16 cellular contexts compared by ENCODE assay signal in genomic region chr2:135952891-135953290, GRCh38. TPM values are rescaled to one million over a fixed set of nuclear protein-coding genes. Genes with fewer than 3 reads are reported as not detected.
DNase-seq lines count a peak whose midpoint lies in the region; ATAC-seq, FAIRE-seq and TF ChIP-seq lines count a peak whose summit lies in the region.
"Had no signal": no experiment of that assay in that cellular context is flagged by ENCODE, and none has a peak within 500 bp of the region (broad histone marks: within the 10 kb centered on the region; RNA-seq: fewer than 3 reads in every experiment).

No MANE protein-coding gene starts in this region.

- TF ChIP-seq POLR2A in HepG2 (IDR thresholded peaks at IDR 0.05; ENCODE audit: insufficient read depth in 1 of 2, low read depth in 2 of 2, low read length in 2 of 2) (no peak), right lobe of liver (IDR thresholded peaks at IDR 0.05) (no peak)

- H3K4me2 ChIP-seq in HepG2 (ENCODE audit: low read depth, low read length): no peak overlapping the region

- no peak overlapping the region for H2AFZ ChIP-seq in HepG2 (ENCODE audit: low read length)

- H3K4me1 ChIP-seq in HepG2 (ENCODE audit: insufficient read depth, low read length) (no peaks in the 10 kb centered on the region; the same call in 1 of the 2 replicates), right lobe of liver (no peaks in the 10 kb centered on the region)

- H3K36me3 ChIP-seq in HepG2 (replicated peaks in 1 of 2; ENCODE audit: control insufficient read depth in 1 of 2, insufficient read depth in 2 of 2, low read length in 2 of 2) (peaks cover 11 to 45% of the 10 kb centered on the region in 2 experiments), right lobe of liver (no peaks in the 10 kb centered on the region)

- H3K9me3 ChIP-seq in HepG2 (ENCODE audit: low read length) (no peaks in the 10 kb centered on the region), right lobe of liver (no peaks in the 10 kb centered on the region)

- no peak for DNase-seq in HepG2 (ENCODE audit: low spot score)
- no peak for DNase-seq in right lobe of liver
- DNase-seq in NCI-H526 treated with DMSO at 0.1 percent for 48 hours (lab: John Stamatoyannopoulos, UW): peak; percentile 18
- DNase-seq in choroid plexus epithelial cell (ENCODE audit: low read depth): peak; percentile 76
- DNase-seq in HFFc6: no peak
- DNase-seq in activated naive CD4-positive, alpha-beta T cell treated with anti-CD3 and anti-CD28 coated beads for 36 hours: no peak
- DNase-seq in HuH-7 (ENCODE audit: low spot score): no peak
- DNase-seq in glutamatergic neuron: no peak
- DNase-seq: C1 segment of cervical spinal cord, DMS 273 treated with DMSO at 0.1 percent for 48 hours, NCI-H1092 treated with DMSO at 0.1 percent for 48 hours, NCI-H1694, NCI-H510A treated with DMSO at 0.1 percent for 48 hours, SHP77 had no signal

- in situ Hi-C loops in HepG2 (cut with HindIII; ENCODE audit: extremely low pct_ligation_motif_present, low pct_unique_long_range_greater_than_20kb): no loop called here

- FAIRE-seq in HepG2 (lab: Jason Lieb, UNC): no peak
- FAIRE-seq: A204.1, H54 had no signal

- intact Hi-C loops in HepG2 (cut with micrococcal nuclease; ENCODE audit: unreplicated experiment) (no loop called here), right lobe of liver (cut with DNase I) (no loop called here)
- intact Hi-C loops in activated naive CD4-positive, alpha-beta T cell treated with anti-CD3 and anti-CD28 coated beads for 36 hours (cut with micrococcal nuclease): no loop called here

- TF ChIP-seq EP300 in HepG2 (IDR thresholded peaks at IDR 0.05; ENCODE audit: low read depth in 2 of 2, low read length in 2 of 2): no peak
- TF ChIP-seq EP300 in HepG2 (CRISPR knock-in tag; IDR thresholded peaks at IDR 0.05; ENCODE audit: borderline replicate concordance): no peak

- no peaks in the 10 kb centered on the region for H3K9me3 Mint-ChIP-seq in HFFc6
- no peaks in the 10 kb centered on the region for H3K9me3 Mint-ChIP-seq in activated naive CD4-positive, alpha-beta T cell treated with anti-CD3 and anti-CD28 coated beads for 36 hours
- no peaks in the 10 kb centered on the region for H3K9me3 Mint-ChIP-seq in glutamatergic neuron (ENCODE audit: unreplicated experiment)

- peaks cover 36% of the 10 kb centered on the region for H3K4me1 Mint-ChIP-seq in HFFc6 (ENCODE audit: low read depth)
- H3K4me1 Mint-ChIP-seq in activated naive CD4-positive, alpha-beta T cell treated with anti-CD3 and anti-CD28 coated beads for 36 hours (ENCODE audit: low read depth): peaks cover 40% of the 10 kb centered on the region
- H3K4me1 Mint-ChIP-seq in glutamatergic neuron (ENCODE audit: low read depth, unreplicated experiment): no peaks in the 10 kb centered on the region

- H3K36me3 Mint-ChIP-seq in HFFc6 (ENCODE audit: low read depth) (peaks cover 32% of the 10 kb centered on the region), glutamatergic neuron (ENCODE audit: unreplicated experiment) (peaks cover 5% of the 10 kb centered on the region)
- peaks cover 39% of the 10 kb centered on the region for H3K36me3 Mint-ChIP-seq in activated naive CD4-positive, alpha-beta T cell treated with anti-CD3 and anti-CD28 coated beads for 36 hours (ENCODE audit: low read depth)

- H3K4me3 ChIP-seq in HepG2 (replicated peaks in 1 of 3; ENCODE audit: insufficient read depth in 1 of 3, low read depth in 2 of 3, low read length in 3 of 3) (no peak overlapping the region), right lobe of liver (no peak overlapping the region), choroid plexus epithelial cell (ENCODE audit: low read depth, low read length) (no peak overlapping the region)

- no peak for TF ChIP-seq RAD21 in HepG2 (CRISPR knock-in tag; IDR thresholded peaks at IDR 0.05)

- H3K27me3 ChIP-seq in HepG2 (ENCODE audit: control insufficient read depth in 1 of 2, insufficient read depth in 2 of 2, low read length in 2 of 2) (no peaks in the 10 kb centered on the region), right lobe of liver (no peaks in the 10 kb centered on the region)

- ATAC-seq in HepG2 (no peak), right lobe of liver (no peak)

- H3K27ac Mint-ChIP-seq in HFFc6: no peak overlapping the region
- no peak overlapping the region for H3K27ac Mint-ChIP-seq in activated naive CD4-positive, alpha-beta T cell treated with anti-CD3 and anti-CD28 coated beads for 36 hours
- H3K27ac Mint-ChIP-seq in glutamatergic neuron (ENCODE audit: unreplicated experiment): no peak overlapping the region

- WGBS in HepG2 (ENCODE audit: low lambda C conversion rate): 98% methylated on average over 5 of the region's 5 CpGs
- WGBS in right lobe of liver (ENCODE audit: insufficient coverage, low coverage, low lambda C conversion rate, missing lambda C conversion rate): 89% methylated on average over 5 of the region's 5 CpGs

- H3K4me3 Mint-ChIP-seq in HFFc6: no peak overlapping the region
- H3K4me3 Mint-ChIP-seq in activated naive CD4-positive, alpha-beta T cell treated with anti-CD3 and anti-CD28 coated beads for 36 hours: no peak overlapping the region
- H3K4me3 Mint-ChIP-seq in glutamatergic neuron (ENCODE audit: unreplicated experiment): no peak overlapping the region

- H4K20me1 ChIP-seq in HepG2 (ENCODE audit: insufficient read depth, low read length): peaks cover 12% of the 10 kb centered on the region

- H3K9ac ChIP-seq in HepG2 (ENCODE audit: insufficient read depth, low read depth, low read length): no peak overlapping the region

- no peaks in the 10 kb centered on the region; the same call in 1 of the 2 replicates for H3K27me3 Mint-ChIP-seq in HFFc6 (ENCODE audit: insufficient read depth)
- H3K27me3 Mint-ChIP-seq in activated naive CD4-positive, alpha-beta T cell treated with anti-CD3 and anti-CD28 coated beads for 36 hours (ENCODE audit: low read depth): no peaks in the 10 kb centered on the region
- no peaks in the 10 kb centered on the region for H3K27me3 Mint-ChIP-seq in glutamatergic neuron (ENCODE audit: unreplicated experiment)

- POLR2A ChIA-PET in HepG2 (lab: Yijun Ruan, JAX): no interaction called here

- no peak for TF ChIP-seq CTCF in HepG2 (CRISPR knock-in tag; IDR thresholded peaks at IDR 0.05)
- no peak for TF ChIP-seq CTCF in right lobe of liver (IDR thresholded peaks at IDR 0.05)
- no peak for TF ChIP-seq CTCF in choroid plexus epithelial cell (conservative IDR thresholded peaks at IDR 0.05; ENCODE audit: low read depth, low read length)
- TF ChIP-seq CTCF in HFFc6 (IDR thresholded peaks at IDR 0.05): no peak
- no peak for TF ChIP-seq CTCF in glutamatergic neuron (IDR thresholded peaks at IDR 0.05; ENCODE audit: partially characterized antibody, unreplicated experiment)

- CTCF ChIA-PET in HepG2 (lab: Yijun Ruan, JAX; ENCODE audit: low intra/inter-chr PET ratio, low total read pairs): no interaction called here
- CTCF ChIA-PET in activated naive CD4-positive, alpha-beta T cell treated with anti-CD3 and anti-CD28 coated beads for 36 hours (lab: Charles Lee): no interaction called here

- H3K27ac ChIP-seq in HepG2 (ENCODE audit: extremely low read length, insufficient read depth, low read length) (no peak overlapping the region), right lobe of liver (no peak overlapping the region)

- peaks cover 57% of the 10 kb centered on the region for H3K79me2 ChIP-seq in HepG2 (ENCODE audit: insufficient read depth, low read length)

- no TSS peak for BruUV-seq in HepG2 (replicated peaks; lab: Mats Ljungman, UMichigan)

TF ChIP-seq in HepG2, 621 proteins besides CTCF, POLR2A, EP300 and RAD21:
- TF ChIP-seq CEBPB (IDR thresholded peaks at IDR 0.05; ENCODE audit: borderline replicate concordance, low read depth, low read length): peak; percentile 36; the same call in 1 of the 2 replicates
- TF ChIP-seq ZSCAN12 (CRISPR knock-in tag; IDR thresholded peaks at IDR 0.05): no peak
- TF ChIP-seq ATM (IDR thresholded peaks at IDR 0.05; ENCODE audit: borderline replicate concordance): no peak

RNA-seq across cellular contexts. Expression of gene DARS1, which starts 32.5 kb away (rescaled TPM):
- total RNA-seq in HepG2 (2016; rRNA removed; fragmentation: Illumina TruSeq; extraction: Trizol) (149 and 246 TPM in 2 replicates), right lobe of liver (10 to 100 TPM; 19.9 to 49.1 (median 34.8) TPM), glutamatergic neuron (ENCODE audit: unreplicated experiment) (41.0 TPM)
- total RNA-seq in HepG2 (2016; cell fraction: cytosol; rRNA removed; fragmentation: Illumina TruSeq; extraction: Trizol; ENCODE audit: low read depth): 19.9 and 25.4 TPM in 2 replicates
- 151 and 220 TPM in 2 replicates for total RNA-seq in HepG2 (2016; cell fraction: insoluble cytoplasmic fraction; rRNA removed; fragmentation: Illumina TruSeq; extraction: Trizol)
- total RNA-seq in HepG2 (2016; cell fraction: membrane; rRNA removed; fragmentation: Illumina TruSeq; extraction: Trizol): 49.5 and 53.8 TPM in 2 replicates
- 83.7 and 87.9 TPM in 2 replicates for total RNA-seq in HepG2 (2016; cell fraction: nucleus; rRNA removed; fragmentation: Illumina TruSeq; extraction: Trizol)
- polyA plus RNA-seq in HepG2 (2011; rRNA removed): 149 and 230 TPM in 2 replicates
- 82.7 and 108 TPM in 2 replicates for polyA plus RNA-seq in HepG2 (2011; cell fraction: cytosol; rRNA removed)
- polyA plus RNA-seq in HepG2 (2011; cell fraction: nucleus; rRNA removed): 47.0 and 56.6 TPM in 2 replicates
- polyA plus RNA-seq in HepG2 (2012): 118 and 170 TPM in 2 replicates
- 10.3 and 11.0 TPM in 2 replicates for polyA plus RNA-seq in HepG2 (2016; cell fraction: cytosol; fragmentation: Illumina TruSeq; extraction: Trizol; ENCODE audit: low read depth)
- polyA plus RNA-seq in HepG2 (2016; cell fraction: insoluble cytoplasmic fraction; fragmentation: Illumina TruSeq; extraction: Trizol; ENCODE audit: low read depth): 177 and 181 TPM in 2 replicates
- polyA plus RNA-seq in HepG2 (2016; cell fraction: membrane; fragmentation: Illumina TruSeq; extraction: Trizol; ENCODE audit: low read depth): 29.5 and 30.4 TPM in 2 replicates
- polyA plus RNA-seq in HepG2 (2016; cell fraction: nucleus; fragmentation: Illumina TruSeq; extraction: Trizol; ENCODE audit: insufficient read depth, low read depth): 88.4 and 95.0 TPM in 2 replicates
- 23.5 and 77.2 TPM in 2 replicates for polyA minus RNA-seq in HepG2 (2011; rRNA and poly(A)+ RNA removed; ENCODE audit: low replicate concordance)
- polyA minus RNA-seq in HepG2 (2011; cell fraction: cytosol; rRNA and poly(A)+ RNA removed): 99.1 and 111 TPM in 2 replicates
- 151 and 153 TPM in 2 replicates for polyA minus RNA-seq in HepG2 (2011; cell fraction: nucleus; rRNA and poly(A)+ RNA removed)
- 10 to 100 TPM; 65.6 to 74.3 (median 71.3) TPM for total RNA-seq in HFFc6 (2021; fragmentation: NEBNext Ultra II Directional; extraction: Animal tissue kit (Norgen Biotek cat#: 25700))
- total RNA-seq in activated naive CD4-positive, alpha-beta T cell treated with anti-CD3 and anti-CD28 coated beads for 36 hours: 100 to 1,000 TPM; 161 to 177 TPM

Comparison
In these comparisons a context has a peak if more than half of its experiments do, and no peak if none do; other contexts are left out.
1. DNase-seq: peak in NCI-H526 treated with DMSO at 0.1 percent for 48 hours (single experiment) and choroid plexus epithelial cell (single experiment); none in HepG2 (single experiment), right lobe of liver (0 of 3), HFFc6 (single experiment), activated naive CD4-positive, alpha-beta T cell treated with anti-CD3 and anti-CD28 coated beads for 36 hours (single experiment), HuH-7 (single experiment) and glutamatergic neuron (single experiment).